ENCODE assay signal across 8 cellular contexts in the genomic region with DNA sequence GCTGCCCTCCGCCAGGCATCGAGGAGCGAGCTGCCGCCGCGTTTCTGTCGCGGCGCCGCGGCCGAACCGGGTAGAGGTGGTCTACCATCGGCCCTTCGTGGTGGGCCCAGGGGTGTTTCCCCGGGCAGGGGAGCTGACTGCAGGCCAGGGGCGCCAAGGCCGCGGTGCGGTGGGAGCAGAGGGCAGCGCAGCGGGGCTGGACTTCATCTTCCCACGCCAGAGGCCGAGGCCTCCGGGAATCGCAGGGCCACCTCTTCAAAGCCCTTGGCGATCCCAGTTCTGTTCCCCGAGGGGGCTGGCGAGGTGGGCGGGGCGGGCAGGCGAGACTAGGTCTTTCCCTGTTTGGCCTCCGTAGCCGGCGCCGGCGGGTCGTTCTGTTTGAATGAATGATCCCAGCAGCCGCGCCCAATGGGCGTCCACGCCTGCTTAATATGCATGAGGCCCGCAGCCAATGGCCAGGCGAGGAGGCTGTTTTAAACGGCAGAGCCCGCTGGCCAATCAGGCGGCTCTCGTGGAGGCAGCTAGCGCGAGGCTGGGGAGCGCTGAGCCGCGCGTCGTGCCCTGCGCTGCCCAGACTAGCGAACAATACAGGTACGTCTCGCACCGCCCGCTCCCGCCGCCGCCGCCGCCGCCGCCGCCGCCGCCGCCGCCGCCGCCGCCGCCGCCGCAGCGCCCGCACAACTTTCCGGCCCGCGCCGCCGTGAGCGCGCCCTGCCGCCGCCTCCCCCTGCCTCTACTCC. TPM values are rescaled to one million over a fixed set of nuclear protein-coding genes. Genes with fewer than 3 reads are reported as not detected.
DNase-seq lines count a peak whose midpoint lies in the region; ATAC-seq and TF ChIP-seq lines count a peak whose summit lies in the region.

A gene (plus strand): TSS at position 550 of the 740 bp plus-strand sequence. CDS start 2,265 bp downstream, outside the sequence.

- H3K27me3 ChIP-seq in parathyroid adenoma (ENCODE audit: control insufficient read depth, insufficient read depth, low read length), result no peaks in the 10 kb centered on the region
- no peaks in the 10 kb centered on the region for H3K27me3 ChIP-seq in tibial nerve

- H3K4me1 ChIP-seq in parathyroid adenoma, result no peaks in the 10 kb centered on the region
- H3K4me1 ChIP-seq in tibial nerve, result no peaks in the 10 kb centered on the region

- TF ChIP-seq EP300 in tibial nerve (IDR thresholded peaks at IDR 0.05), result peak in 1 of 2 donors; percentile 10

- no peaks in the 10 kb centered on the region for H3K9me3 Mint-ChIP-seq in activated naive CD4-positive, alpha-beta T cell treated with anti-CD3 and anti-CD28 coated beads, Interleukin-2, amount 50 U/mL, for 72 hours

- peaks cover 16 to 17% of the 10 kb centered on the region in 2 donors for H3K36me3 Mint-ChIP-seq in activated naive CD4-positive, alpha-beta T cell treated with anti-CD3 and anti-CD28 coated beads, Interleukin-2, amount 50 U/mL, for 72 hours

- ATAC-seq in HG02610 (IDR thresholded peaks at IDR 0.05; ENCODE audit: unreplicated experiment) (peak; percentile 97), Right ventricle myocardium superior (ENCODE audit: poor library complexity) (peak; percentile 99)
- ATAC-seq in activated naive CD4-positive, alpha-beta T cell treated with anti-CD3 and anti-CD28 coated beads, Interleukin-2, amount 50 U/mL, for 72 hours, result peak; percentile 99

- no peak within 1 kb of the TSS for H3K9ac ChIP-seq in parathyroid adenoma

- H3K4me3 ChIP-seq in parathyroid adenoma (ENCODE audit: low read depth, low read length) (peak within 1 kb of the TSS; percentile 37), tibial nerve (peak within 1 kb of the TSS; percentile 29 to 63 (median 38))

- H3K79me2 ChIP-seq in parathyroid adenoma, result no peaks in the 10 kb centered on the region

- 0 to 54% methylated on average over 13 to 73 of the region's 90 CpGs for WGBS in tibial nerve, 2 donors

- TF ChIP-seq CTCF in GM10266 (IDR thresholded peaks at IDR 0.05; ENCODE audit: control insufficient read depth, insufficient read depth, low read depth, missing control alignments), result no peak
- TF ChIP-seq CTCF in parathyroid adenoma (IDR thresholded peaks at IDR 0.05), result no peak
- TF ChIP-seq CTCF in tibial nerve (IDR thresholded peaks at IDR 0.05), result no peak

- peak in 1 of 2 donors; percentile 26 for TF ChIP-seq POLR2A in tibial nerve (IDR thresholded peaks at IDR 0.05)

- H3K36me3 ChIP-seq in parathyroid adenoma (ENCODE audit: control insufficient read depth, insufficient read depth, low read length) (no peaks in the 10 kb centered on the region), tibial nerve (no peaks in the 10 kb centered on the region)

- intact Hi-C loops in Right ventricle myocardium superior (cut with DNase I), result no loop called here

- DNase-seq in GM10266 (ENCODE audit: extremely low spot score) (peak; percentile 94), NCI-H1092 (lab: John Stamatoyannopoulos, UW) (peak; percentile 98), SKM-1 (lab: John Stamatoyannopoulos, UW; ENCODE audit: unreplicated experiment) (peak; percentile 28), Right ventricle myocardium superior (peak; percentile 91), tibial nerve (ENCODE audit: low spot score in 2 of 2) (peak; percentile 23 to 56)
- DNase-seq in activated naive CD4-positive, alpha-beta T cell treated with anti-CD3 and anti-CD28 coated beads, Interleukin-2, amount 50 U/mL, for 72 hours (ENCODE audit: low spot score in 2 of 2), result peak; percentile 71 to 85

- H3K27ac Mint-ChIP-seq in activated naive CD4-positive, alpha-beta T cell treated with anti-CD3 and anti-CD28 coated beads, Interleukin-2, amount 50 U/mL, for 72 hours, result peak within 1 kb of the TSS in 1 of 2 donors; percentile 63

- H3K27ac ChIP-seq in parathyroid adenoma (peak within 1 kb of the TSS; percentile 79), tibial nerve (no peak within 1 kb of the TSS)

- peak within 1 kb of the TSS; percentile 72 for H2AFZ ChIP-seq in parathyroid adenoma

- peak within 1 kb of the TSS; percentile 47 for H3K4me2 ChIP-seq in parathyroid adenoma (ENCODE audit: low read length)

- H3K9me3 ChIP-seq in parathyroid adenoma (ENCODE audit: control insufficient read depth, low read length) (no peaks in the 10 kb centered on the region), tibial nerve (no peaks in the 10 kb centered on the region)

RNA-seq across cellular contexts. Expression of the gene that starts here (rescaled TPM):
- 10 to 100 TPM; 21.4 to 34.6 TPM for total RNA-seq in activated naive CD4-positive, alpha-beta T cell treated with anti-CD3 and anti-CD28 coated beads, Interleukin-2, amount 50 U/mL, for 72 hours
- total RNA-seq in Right ventricle myocardium superior (9.0 TPM), tibial nerve (1 to 10 TPM; 2.7 to 8.4 (median 4.9) TPM)

Comparison
In these comparisons a context has a peak if more than half of its experiments do, and no peak if none do; other contexts are left out.
1. DNase-seq: peak in every context shown above with its lines; median percentile 98 in NCI-H1092; 94 in GM10266; 91 in Right ventricle myocardium superior; 78 in activated naive CD4-positive, alpha-beta T cell treated with anti-CD3 and anti-CD28 coated beads, Interleukin-2, amount 50 U/mL, for 72 hours; 40 in tibial nerve; 28 in SKM-1.